In the genomic region with DNA sequence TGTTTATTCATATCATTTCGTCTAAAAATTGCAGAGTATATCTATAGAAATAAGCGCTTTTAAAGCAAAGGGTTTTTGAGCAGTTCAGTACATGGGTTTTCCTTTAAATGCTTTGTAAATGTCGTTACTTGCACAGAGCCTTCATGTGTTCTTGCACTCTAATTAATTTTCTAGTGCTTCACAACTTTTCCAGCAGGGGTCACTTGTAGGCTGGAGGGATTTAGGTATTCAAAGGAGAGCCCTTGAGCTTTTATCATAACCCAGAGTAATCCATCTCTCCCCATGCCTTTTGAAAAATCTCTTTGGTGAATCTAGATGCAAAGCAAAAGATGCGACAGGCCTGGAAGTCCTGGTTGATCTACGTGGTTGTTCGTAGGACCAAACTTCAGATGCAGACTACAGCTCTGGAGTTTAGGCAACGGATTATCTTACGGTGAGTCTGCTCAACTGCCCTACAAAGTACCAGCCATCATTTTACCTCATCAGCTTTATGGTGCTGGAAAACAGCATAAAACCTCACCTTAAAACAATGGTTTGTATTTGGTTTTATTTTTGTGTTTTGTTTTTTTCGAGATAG, we compare ENCODE assay signal across 9 cellular contexts.
DNase-seq lines count a peak whose midpoint lies in the region; ATAC-seq, FAIRE-seq and TF ChIP-seq lines count a peak whose summit lies in the region.
"Had no signal": no experiment of that assay in that cellular context is flagged by ENCODE, and none has a peak within 500 bp of the region (broad histone marks: within the 10 kb centered on the region; RNA-seq: fewer than 3 reads in every experiment).

No MANE protein-coding gene starts in this region.

- H3K9me3 Mint-ChIP-seq in CD4-positive, alpha-beta T cell: no peaks in the 10 kb centered on the region

- H3K9ac ChIP-seq in parathyroid adenoma: no peak overlapping the region

- peak; percentile 46 for ATAC-seq in CD4-positive, alpha-beta T cell (ENCODE audit: poor library complexity)
- no peak for ATAC-seq in GM19467 (IDR thresholded peaks at IDR 0.05; ENCODE audit: unreplicated experiment)

- no peaks in the 10 kb centered on the region for H3K4me1 ChIP-seq in parathyroid adenoma

- CTCF ChIA-PET in CD4-positive, alpha-beta T cell (lab: Charles Lee): interaction anchor here (1.0 to 2.2 kb wide), 4 partner anchors 22 to 109 kb away, joined by 3 to 14 read pairs (median 4); no protein-coding TSS in a partner anchor
- CTCF ChIA-PET in RWPE1 (lab: Yijun Ruan, JAX): interaction anchor here (0.6 to 0.9 kb wide), 3 partner anchors 23 to 414 kb away, joined by 3 to 4 read pairs (median 3); no protein-coding TSS in a partner anchor

- H3K27me3 Mint-ChIP-seq in CD4-positive, alpha-beta T cell: no peaks in the 10 kb centered on the region

- H3K27ac Mint-ChIP-seq in CD4-positive, alpha-beta T cell: no peak overlapping the region

- peak; percentile 48 for TF ChIP-seq CTCF in CD4-positive, alpha-beta T cell (IDR thresholded peaks at IDR 0.05)
- peak; percentile 43 for TF ChIP-seq CTCF in RWPE1 (conservative IDR thresholded peaks at IDR 0.05; ENCODE audit: low read depth)
- TF ChIP-seq CTCF in parathyroid adenoma (IDR thresholded peaks at IDR 0.05): peak; percentile 28

- H3K4me2 ChIP-seq in parathyroid adenoma (ENCODE audit: low read length): no peak overlapping the region

- peaks cover 12% of the 10 kb centered on the region for H3K4me1 Mint-ChIP-seq in CD4-positive, alpha-beta T cell (ENCODE audit: low read depth)

- H3K9me3 ChIP-seq in CD4-positive, alpha-beta T cell (ENCODE audit: control insufficient read depth, low read length): no peaks in the 10 kb centered on the region
- H3K9me3 ChIP-seq in parathyroid adenoma (ENCODE audit: control insufficient read depth, low read length): no peaks in the 10 kb centered on the region

- peak; percentile 18 for FAIRE-seq in GM18507 (lab: Jason Lieb, UNC)

- H3K27me3 ChIP-seq in CD4-positive, alpha-beta T cell (ENCODE audit: control insufficient read depth, insufficient read depth, low read length): no peaks in the 10 kb centered on the region
- H3K27me3 ChIP-seq in parathyroid adenoma (ENCODE audit: control insufficient read depth, insufficient read depth, low read length): no peaks in the 10 kb centered on the region

- DNase-seq in CD4-positive, alpha-beta T cell: no peak
- DNase-seq in GM18507 (ENCODE audit: extremely low spot score, insufficient read length, low read depth) (no peak), RWPE1 (ENCODE audit: low spot score) (peak; percentile 13), fibroblast of peridontal ligament (ENCODE audit: extremely low read depth) (peak; percentile 58), NOMO-1 treated with DMSO at 0.1 percent for 48 hours (lab: John Stamatoyannopoulos, UW; ENCODE audit: unreplicated experiment) (no peak)
- DNase-seq in NK-92 treated with Interleukin-12 subunit alpha and Interleukin-12 subunit beta, amount 100 ng/mL, for 24 hours (lab: John Stamatoyannopoulos, UW): no peak

- H3K4me3 Mint-ChIP-seq in CD4-positive, alpha-beta T cell: no peak overlapping the region

- H3K36me3 Mint-ChIP-seq in CD4-positive, alpha-beta T cell (ENCODE audit: low read depth): peaks cover 70% of the 10 kb centered on the region

- H3K79me2 ChIP-seq in parathyroid adenoma: no peaks in the 10 kb centered on the region

- intact Hi-C loops in CD4-positive, alpha-beta T cell (cut with DNase I, micrococcal nuclease): loop anchor here (1.0 to 10.0 kb wide), 3 partner anchors 62 to 77 kb away; a partner anchor contains a TSS

- no peak overlapping the region for H3K27ac ChIP-seq in CD4-positive, alpha-beta T cell (ENCODE audit: low read depth, low read length)
- H3K27ac ChIP-seq in RWPE1: no peak overlapping the region
- no peak overlapping the region for H3K27ac ChIP-seq in parathyroid adenoma
- H3K27ac ChIP-seq: SK-N-MC had no signal

- POLR2A ChIA-PET in CD4-positive, alpha-beta T cell (lab: Charles Lee): no interaction called here
- POLR2A ChIA-PET in RWPE1 (lab: Yijun Ruan, JAX; ENCODE audit: low non-redundant PET): interaction anchor here (0.5 kb wide), 1 partner anchor 329 kb away, joined by 4 read pairs; no protein-coding TSS in a partner anchor

- H2AFZ ChIP-seq in parathyroid adenoma: no peak overlapping the region

- H3K36me3 ChIP-seq in parathyroid adenoma (ENCODE audit: control insufficient read depth, insufficient read depth, low read length): no peaks in the 10 kb centered on the region

- H3K4me3 ChIP-seq in parathyroid adenoma (ENCODE audit: low read depth, low read length): no peak overlapping the region
- H3K4me3 ChIP-seq: SK-N-MC had no signal

Comparison
In these comparisons a context has a peak if more than half of its experiments do, and no peak if none do; other contexts are left out.
1. DNase-seq: peak in RWPE1 (single experiment) and fibroblast of peridontal ligament (single experiment); none in CD4-positive, alpha-beta T cell (0 of 10), GM18507 (single experiment), NOMO-1 treated with DMSO at 0.1 percent for 48 hours (single experiment) and NK-92 treated with Interleukin-12 subunit alpha and Interleukin-12 subunit beta, amount 100 ng/mL, for 24 hours (single experiment).
2. Peak in every context shown above with its lines, with median percentiles within 50 percentile points of each other: CTCF ChIP-seq.